In genomic region chr6:163284151-163284550, GRCh38 we compare ENCODE assay signal across 16 cellular contexts.
"Had no signal": no experiment of that assay in that cellular context is flagged by ENCODE, and none has a peak within 500 bp of the region (broad histone marks: within the 10 kb centered on the region; RNA-seq: fewer than 3 reads in every experiment).

No MANE protein-coding gene starts in this region.

- DNase-seq: activated CD4-positive, alpha-beta memory T cell treated with anti-CD3 and anti-CD28 coated beads, Interleukin-2, amount 10 ng/mL, durations not matched to agents 7 days and 5 days; activated gamma-delta T cell treated with Interleukin-2 at 50 U/mL for 16 hours; activated naive CD8-positive, alpha-beta T cell treated with anti-CD3 and anti-CD28 coated beads, Interleukin-2, amount 10 ng/mL, durations not matched to agents 7 days and 5 days; activated T-cell treated with anti-CD3 and anti-CD28 coated beads, Interleukin-2, amount 50 U/mL, for 72 hours; aorta; endodermal cell; glutamatergic neuron; immature natural killer cell; left colon; nephron progenitor cell; retina; small intestine; T-cell; T1000 had no signal

- H3K27ac ChIP-seq: VCaP had no signal

- ATAC-seq: activated T-cell treated with anti-CD3 and anti-CD28 coated beads, Interleukin-2, amount 50 U/mL, for 72 hours; left colon; stimulated activated effector memory CD8-positive, alpha-beta T cell treated with anti-CD3 and anti-CD28 coated beads, Interleukin-12 subunit alpha, Interleukin-12 subunit beta, amount 100 ng/mL, for 72 hours; T-cell had no signal
